In the genomic region with DNA sequence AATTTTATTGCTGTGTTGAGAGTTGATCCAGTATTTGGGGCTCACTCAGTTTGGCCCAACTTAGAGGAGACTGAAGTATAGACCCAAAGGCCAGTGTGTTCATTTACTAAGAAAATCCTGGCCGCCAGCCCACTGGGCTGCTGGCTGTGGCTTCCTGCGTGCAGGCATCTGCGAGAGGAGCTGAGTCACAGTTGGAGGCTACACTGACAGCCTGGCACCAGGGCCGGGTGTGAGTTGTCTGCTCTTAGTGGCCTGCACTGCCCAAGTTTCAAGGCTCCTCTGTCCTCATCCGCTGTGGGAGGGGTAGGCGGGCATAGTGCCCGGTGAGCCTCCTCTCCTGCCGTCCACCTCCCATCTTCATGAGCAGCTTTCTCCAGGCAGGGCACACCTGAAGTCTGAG, we compare ENCODE assay signal across 1 cellular context.
TF ChIP-seq lines count a peak whose summit lies in the region.

No MANE protein-coding gene starts in this region.

TF ChIP-seq in HCT116, 20 proteins besides CTCF, POLR2A, EP300 and RAD21 (continued from another document):
- no peak for TF ChIP-seq EGR1 (IDR thresholded peaks at IDR 0.05; ENCODE audit: low read depth)
